ENCODE assay signal across 8 cellular contexts in the genomic region with DNA sequence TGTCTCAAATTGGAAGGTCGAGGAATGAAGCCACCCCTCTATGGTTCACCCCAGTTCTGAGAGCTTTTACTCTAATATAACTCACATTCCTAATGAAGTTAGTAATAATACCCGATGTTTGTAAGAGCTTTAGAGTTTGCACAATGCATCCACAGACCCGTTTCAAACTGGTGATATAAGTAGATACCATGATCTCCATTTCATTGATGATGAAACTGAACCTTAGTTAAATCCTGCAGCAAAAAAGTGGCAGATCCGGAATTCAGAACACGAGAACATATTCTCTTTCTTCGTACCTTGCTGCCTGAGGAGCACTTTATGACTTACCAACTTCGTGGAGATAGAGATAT. TPM values are rescaled to one million over a fixed set of nuclear protein-coding genes. Genes with fewer than 3 reads are reported as not detected.
DNase-seq lines count a peak whose midpoint lies in the region; ATAC-seq, FAIRE-seq and TF ChIP-seq lines count a peak whose summit lies in the region.

No MANE protein-coding gene starts in this region.

- H3K36me3 ChIP-seq in HUES48 (ENCODE audit: control insufficient read depth, insufficient read depth, low read length) (no peaks in the 10 kb centered on the region), bronchial epithelial cell (ENCODE audit: control insufficient read depth, insufficient read depth, low read length) (no peaks in the 10 kb centered on the region), mucosa of stomach (ENCODE audit: control insufficient read depth, insufficient read depth, low read length) (no peaks in the 10 kb centered on the region)

- peak overlapping the region; percentile 60 for H3K4me3 ChIP-seq in HUES48 (ENCODE audit: low read depth, low read length)
- peak overlapping the region; percentile 93 for H3K4me3 ChIP-seq in bronchial epithelial cell (ENCODE audit: low read depth, low read length)
- H3K4me3 ChIP-seq in mucosa of stomach (ENCODE audit: low read length): peak overlapping the region; percentile 54

- H3K9ac ChIP-seq in HUES48 (ENCODE audit: low read depth, low read length) (no peak overlapping the region), mucosa of stomach (ENCODE audit: low read length) (peak overlapping the region; percentile 35)

- no peak for FAIRE-seq in bronchial epithelial cell (lab: Jason Lieb, UNC)

- H3K27ac ChIP-seq in 22Rv1 (peak overlapping the region; percentile 89), HUES48 (ENCODE audit: low read depth, low read length) (no peak overlapping the region)

- H3K9me3 ChIP-seq in HUES48 (ENCODE audit: control insufficient read depth, insufficient read depth, low read length): no peaks in the 10 kb centered on the region
- no peaks in the 10 kb centered on the region for H3K9me3 ChIP-seq in mucosa of stomach (ENCODE audit: control insufficient read depth, low read length)

- ATAC-seq in GM18520 (IDR thresholded peaks at IDR 0.05; ENCODE audit: unreplicated experiment): no peak

- no peaks in the 10 kb centered on the region for H3K27me3 ChIP-seq in HUES48 (ENCODE audit: control insufficient read depth, insufficient read depth, low read length)
- no peaks in the 10 kb centered on the region for H3K27me3 ChIP-seq in bronchial epithelial cell (ENCODE audit: control insufficient read depth, insufficient read depth, low read length)
- no peaks in the 10 kb centered on the region for H3K27me3 ChIP-seq in mucosa of stomach (ENCODE audit: control insufficient read depth, insufficient read depth, low read length)

- TF ChIP-seq CTCF in 22Rv1 (IDR thresholded peaks at IDR 0.05) (no peak), bronchial epithelial cell (IDR thresholded peaks at IDR 0.05; ENCODE audit: insufficient read depth, low read length, severe bottlenecking) (no peak)

- H3K4me1 ChIP-seq in HUES48 (ENCODE audit: control insufficient read depth, insufficient read depth, low read length) (peaks cover 17% of the 10 kb centered on the region), mucosa of stomach (ENCODE audit: control insufficient read depth, insufficient read depth, low read length) (peaks cover 10% of the 10 kb centered on the region)

- no peak for DNase-seq in bronchial epithelial cell (ENCODE audit: low read depth)
- no peak for DNase-seq in kidney tubule cell (ENCODE audit: low spot score)
- DNase-seq in amygdala (lab: John Stamatoyannopoulos, UW): no peak
- no peak for DNase-seq in 8988T

RNA-seq across cellular contexts. Expression of gene RBFOX2, which starts 0.8 kb away (rescaled TPM):
- total RNA-seq in bronchial epithelial cell: 69.5 and 101 TPM in 2 replicates
